18 cellular contexts compared by ENCODE assay signal in genomic region chr2:86613515-86613914, GRCh38. TPM values are rescaled to one million over a fixed set of nuclear protein-coding genes. Genes with fewer than 3 reads are reported as not detected.
DNase-seq lines count a peak whose midpoint lies in the region; ATAC-seq, FAIRE-seq and TF ChIP-seq lines count a peak whose summit lies in the region.
"Had no signal": no experiment of that assay in that cellular context is flagged by ENCODE, and none has a peak within 500 bp of the region (broad histone marks: within the 10 kb centered on the region; RNA-seq: fewer than 3 reads in every experiment).

No MANE protein-coding gene starts in this region.

- H2AFZ ChIP-seq in HepG2 (ENCODE audit: low read length), result no peak overlapping the region

- H3K4me3 Mint-ChIP-seq in activated T-cell treated with anti-CD3 and anti-CD28 coated beads, Interleukin-2, amount 50 U/mL, for 72 hours, result no peak overlapping the region
- H3K4me3 Mint-ChIP-seq in activated T-helper 1 cell treated with anti-CD3 and anti-CD28 coated beads, Interleukin-12 subunit alpha, Interleukin-12 subunit beta, Interleukin-2, Interleukin-4 antibody, amounts not matched to agents 30 ng/mL and 10 ng/mL and 1 ng/mL, durations not matched to agents 14 hours and 24 hours and 36 hours, result no peak overlapping the region
- H3K4me3 Mint-ChIP-seq: CD8-positive, alpha-beta memory T cell; H9 had no signal

- H3K79me2 ChIP-seq in HepG2 (ENCODE audit: insufficient read depth, low read length), result peaks cover 21% of the 10 kb centered on the region

- TF ChIP-seq CTCF in HepG2 (CRISPR knock-in tag; IDR thresholded peaks at IDR 0.05), result no peak
- TF ChIP-seq CTCF in right lobe of liver (IDR thresholded peaks at IDR 0.05), result no peak

- H3K27ac ChIP-seq in HepG2 (ENCODE audit: extremely low read length, insufficient read depth, low read length), result no peak overlapping the region
- H3K27ac ChIP-seq in right lobe of liver, result no peak overlapping the region
- H3K27ac ChIP-seq: A549, C4-2B had no signal

- H3K9ac ChIP-seq in HepG2 (ENCODE audit: insufficient read depth, low read depth, low read length), result no peak overlapping the region

- no peaks in the 10 kb centered on the region for H3K27me3 Mint-ChIP-seq in activated T-cell treated with anti-CD3 and anti-CD28 coated beads, Interleukin-2, amount 50 U/mL, for 72 hours (ENCODE audit: low read depth)
- H3K27me3 Mint-ChIP-seq in activated T-helper 1 cell treated with anti-CD3 and anti-CD28 coated beads, Interleukin-12 subunit alpha, Interleukin-12 subunit beta, Interleukin-2, Interleukin-4 antibody, amounts not matched to agents 30 ng/mL and 10 ng/mL and 1 ng/mL, durations not matched to agents 14 hours and 24 hours and 36 hours (ENCODE audit: insufficient read depth), result no peaks in the 10 kb centered on the region
- H3K27me3 Mint-ChIP-seq: CD8-positive, alpha-beta memory T cell had no signal

- H3K4me2 ChIP-seq in HepG2 (ENCODE audit: low read depth, low read length), result no peak overlapping the region
- H3K4me2 ChIP-seq: A549 had no signal

- intact Hi-C loops in HepG2 (cut with micrococcal nuclease; ENCODE audit: unreplicated experiment), result no loop called here
- intact Hi-C loops in right lobe of liver (cut with DNase I), result no loop called here
- intact Hi-C loops in activated T-helper 1 cell treated with anti-CD3 and anti-CD28 coated beads, Interleukin-12 subunit alpha, Interleukin-12 subunit beta, Interleukin-2, Interleukin-4 antibody, amounts not matched to agents 30 ng/mL and 10 ng/mL and 1 ng/mL, durations not matched to agents 14 hours and 24 hours and 36 hours (cut with micrococcal nuclease), result no loop called here

- TF ChIP-seq POLR2A in HepG2 (IDR thresholded peaks at IDR 0.05; ENCODE audit: insufficient read depth in 1 of 2, low read depth in 2 of 2, low read length in 2 of 2), result no peak
- no peak for TF ChIP-seq POLR2A in right lobe of liver (IDR thresholded peaks at IDR 0.05)

- no peak for FAIRE-seq in HepG2 (lab: Jason Lieb, UNC)
- FAIRE-seq in RCC 7860 (lab: Jason Lieb, UNC), result no peak
- FAIRE-seq: A549, GM12892, GM19239 had no signal

- H3K4me1 ChIP-seq in HepG2 (ENCODE audit: insufficient read depth, low read length) (peaks cover 25% of the 10 kb centered on the region), right lobe of liver (peaks cover 0 to 25% (median 9%) of the 10 kb centered on the region in 4 donors)
- H3K4me1 ChIP-seq: BE2C had no signal

- no peak for TF ChIP-seq RAD21 in HepG2 (CRISPR knock-in tag; IDR thresholded peaks at IDR 0.05)

- H3K27me3 ChIP-seq in HepG2 (ENCODE audit: control insufficient read depth in 1 of 2, insufficient read depth in 2 of 2, low read length in 2 of 2) (no peaks in the 10 kb centered on the region), right lobe of liver (no peaks in the 10 kb centered on the region)
- H3K27me3 ChIP-seq: BE2C had no signal

- H3K4me3 ChIP-seq in HepG2 (replicated peaks in 1 of 3; ENCODE audit: insufficient read depth in 1 of 3, low read depth in 2 of 3, low read length in 3 of 3) (no peak overlapping the region), right lobe of liver (no peak overlapping the region)
- H3K4me3 ChIP-seq: A549 had no signal

- H3K36me3 ChIP-seq in HepG2 (replicated peaks in 1 of 2; ENCODE audit: control insufficient read depth in 1 of 2, insufficient read depth in 2 of 2, low read length in 2 of 2), result peaks cover 17 to 75% of the 10 kb centered on the region in 2 experiments
- peaks cover 0 to 53% (median 8%) of the 10 kb centered on the region in 4 donors for H3K36me3 ChIP-seq in right lobe of liver
- H3K36me3 ChIP-seq: BE2C had no signal

- peaks cover 17% of the 10 kb centered on the region for H3K4me1 Mint-ChIP-seq in activated T-cell treated with anti-CD3 and anti-CD28 coated beads, Interleukin-2, amount 50 U/mL, for 72 hours (ENCODE audit: low read depth)
- peaks cover 26% of the 10 kb centered on the region for H3K4me1 Mint-ChIP-seq in activated T-helper 1 cell treated with anti-CD3 and anti-CD28 coated beads, Interleukin-12 subunit alpha, Interleukin-12 subunit beta, Interleukin-2, Interleukin-4 antibody, amounts not matched to agents 30 ng/mL and 10 ng/mL and 1 ng/mL, durations not matched to agents 14 hours and 24 hours and 36 hours (ENCODE audit: low read depth)
- H3K4me1 Mint-ChIP-seq: H9 had no signal

- no TSS peak for BruUV-seq in HepG2 (replicated peaks; lab: Mats Ljungman, UMichigan)

- CTCF ChIA-PET in HepG2 (lab: Yijun Ruan, JAX; ENCODE audit: low intra/inter-chr PET ratio, low total read pairs), result no interaction called here

- no peaks in the 10 kb centered on the region for H4K20me1 ChIP-seq in HepG2 (ENCODE audit: insufficient read depth, low read length)

- no peak for DNase-seq in activated T-cell treated with anti-CD3 and anti-CD28 coated beads, Interleukin-2, amount 50 U/mL, for 72 hours
- no peak for DNase-seq in activated T-cell treated with anti-CD3 and anti-CD28 coated beads, Interleukin-2, amount 50 U/mL, for 1 hour
- DNase-seq in HepG2 (ENCODE audit: low spot score) (no peak), right lobe of liver (no peak), RCC 7860 (ENCODE audit: low spot score) (no peak)
- no peak for DNase-seq in activated T-helper 1 cell treated with anti-CD3 and anti-CD28 coated beads, Interleukin-12 subunit alpha, Interleukin-12 subunit beta, Interleukin-2, Interleukin-4 antibody, amounts not matched to agents 30 ng/mL and 10 ng/mL and 1 ng/mL, durations not matched to agents 14 hours and 24 hours and 36 hours (ENCODE audit: low spot score)
- DNase-seq: BE2C; Caco-2; CD8-positive, alpha-beta memory T cell; DND-41; GDM1; GOT3; H9 had no signal

- WGBS in HepG2 (ENCODE audit: low lambda C conversion rate), result 97% methylated on average over 4 of the region's 4 CpGs
- WGBS in right lobe of liver (ENCODE audit: insufficient coverage, low coverage, low lambda C conversion rate, missing lambda C conversion rate), result 96% methylated on average over 4 of the region's 4 CpGs

- ATAC-seq in activated T-cell treated with anti-CD3 and anti-CD28 coated beads, Interleukin-2, amount 50 U/mL, for 72 hours (replicated peaks in 1 of 2), result peak; percentile 25 to 51
- ATAC-seq in HepG2 (no peak), right lobe of liver (no peak), HG02885 (IDR thresholded peaks at IDR 0.05; ENCODE audit: poor library complexity, unreplicated experiment) (no peak)
- ATAC-seq: A549 had no signal

- no peak overlapping the region for H3K27ac Mint-ChIP-seq in activated T-cell treated with anti-CD3 and anti-CD28 coated beads, Interleukin-2, amount 50 U/mL, for 72 hours
- peak overlapping the region; percentile 1 for H3K27ac Mint-ChIP-seq in activated T-helper 1 cell treated with anti-CD3 and anti-CD28 coated beads, Interleukin-12 subunit alpha, Interleukin-12 subunit beta, Interleukin-2, Interleukin-4 antibody, amounts not matched to agents 30 ng/mL and 10 ng/mL and 1 ng/mL, durations not matched to agents 14 hours and 24 hours and 36 hours
- H3K27ac Mint-ChIP-seq: H9 had no signal

- H3K9me3 ChIP-seq in HepG2 (ENCODE audit: low read length), result no peaks in the 10 kb centered on the region
- no peaks in the 10 kb centered on the region for H3K9me3 ChIP-seq in right lobe of liver
- H3K9me3 ChIP-seq: A549, BE2C, Caco-2 had no signal

- H3K9me3 Mint-ChIP-seq in activated T-cell treated with anti-CD3 and anti-CD28 coated beads, Interleukin-2, amount 50 U/mL, for 72 hours, result no peaks in the 10 kb centered on the region
- H3K9me3 Mint-ChIP-seq in activated T-helper 1 cell treated with anti-CD3 and anti-CD28 coated beads, Interleukin-12 subunit alpha, Interleukin-12 subunit beta, Interleukin-2, Interleukin-4 antibody, amounts not matched to agents 30 ng/mL and 10 ng/mL and 1 ng/mL, durations not matched to agents 14 hours and 24 hours and 36 hours, result no peaks in the 10 kb centered on the region
- H3K9me3 Mint-ChIP-seq: CD8-positive, alpha-beta memory T cell; H9 had no signal

- no peak for TF ChIP-seq EP300 in HepG2 (IDR thresholded peaks at IDR 0.05; ENCODE audit: low read depth in 2 of 2, low read length in 2 of 2)
- TF ChIP-seq EP300 in HepG2 (CRISPR knock-in tag; IDR thresholded peaks at IDR 0.05; ENCODE audit: borderline replicate concordance), result no peak

- in situ Hi-C loops in HepG2 (cut with HindIII; ENCODE audit: extremely low pct_ligation_motif_present, low pct_unique_long_range_greater_than_20kb), result no loop called here

- peaks cover 16 to 28% of the 10 kb centered on the region in 2 donors for H3K36me3 Mint-ChIP-seq in activated T-cell treated with anti-CD3 and anti-CD28 coated beads, Interleukin-2, amount 50 U/mL, for 72 hours (ENCODE audit: insufficient read depth in 2 of 2)
- peaks cover 51% of the 10 kb centered on the region for H3K36me3 Mint-ChIP-seq in activated T-helper 1 cell treated with anti-CD3 and anti-CD28 coated beads, Interleukin-12 subunit alpha, Interleukin-12 subunit beta, Interleukin-2, Interleukin-4 antibody, amounts not matched to agents 30 ng/mL and 10 ng/mL and 1 ng/mL, durations not matched to agents 14 hours and 24 hours and 36 hours (ENCODE audit: low read depth)

- POLR2A ChIA-PET in HepG2 (lab: Yijun Ruan, JAX), result no interaction called here

RNA-seq across cellular contexts. Expression of gene RNF103, which starts 10.2 kb away (rescaled TPM):
- 10 to 100 TPM; 17.4 to 24.8 TPM for total RNA-seq in activated T-cell treated with anti-CD3 and anti-CD28 coated beads, Interleukin-2, amount 50 U/mL, for 72 hours
- total RNA-seq in HepG2 (2016; rRNA removed; fragmentation: Illumina TruSeq; extraction: Trizol), result 12.6 and 19.8 TPM in 2 replicates
- 1.5 and 1.9 TPM in 2 replicates for total RNA-seq in HepG2 (2016; cell fraction: cytosol; rRNA removed; fragmentation: Illumina TruSeq; extraction: Trizol; ENCODE audit: low read depth)
- 11.0 and 21.0 TPM in 2 replicates for total RNA-seq in HepG2 (2016; cell fraction: insoluble cytoplasmic fraction; rRNA removed; fragmentation: Illumina TruSeq; extraction: Trizol)
- total RNA-seq in HepG2 (2016; cell fraction: membrane; rRNA removed; fragmentation: Illumina TruSeq; extraction: Trizol), result 6.1 and 6.2 TPM in 2 replicates
- total RNA-seq in HepG2 (2016; cell fraction: nucleus; rRNA removed; fragmentation: Illumina TruSeq; extraction: Trizol), result 39.4 and 41.8 TPM in 2 replicates
- polyA plus RNA-seq in HepG2 (2011; rRNA removed), result 19.6 and 21.1 TPM in 2 replicates
- polyA plus RNA-seq in HepG2 (2011; cell fraction: cytosol; rRNA removed), result 8.2 and 16.0 TPM in 2 replicates
- polyA plus RNA-seq in HepG2 (2011; cell fraction: nucleus; rRNA removed), result 22.3 and 24.0 TPM in 2 replicates
- 38.7 and 39.1 TPM in 2 replicates for polyA plus RNA-seq in HepG2 (2012)
- 1.5 and 1.6 TPM in 2 replicates for polyA plus RNA-seq in HepG2 (2016; cell fraction: cytosol; fragmentation: Illumina TruSeq; extraction: Trizol; ENCODE audit: low read depth)
- polyA plus RNA-seq in HepG2 (2016; cell fraction: insoluble cytoplasmic fraction; fragmentation: Illumina TruSeq; extraction: Trizol; ENCODE audit: low read depth), result 11.7 and 15.5 TPM in 2 replicates
- polyA plus RNA-seq in HepG2 (2016; cell fraction: membrane; fragmentation: Illumina TruSeq; extraction: Trizol; ENCODE audit: low read depth), result 4.1 and 4.3 TPM in 2 replicates
- 43.3 and 45.1 TPM in 2 replicates for polyA plus RNA-seq in HepG2 (2016; cell fraction: nucleus; fragmentation: Illumina TruSeq; extraction: Trizol; ENCODE audit: insufficient read depth, low read depth)
- polyA minus RNA-seq in HepG2 (2011; rRNA and poly(A)+ RNA removed; ENCODE audit: low replicate concordance), result 5.0 and 18.9 TPM in 2 replicates
- polyA minus RNA-seq in HepG2 (2011; cell fraction: cytosol; rRNA and poly(A)+ RNA removed), result 22.4 and 27.3 TPM in 2 replicates
- polyA minus RNA-seq in HepG2 (2011; cell fraction: nucleus; rRNA and poly(A)+ RNA removed), result 136 and 137 TPM in 2 replicates
- total RNA-seq in right lobe of liver, result 10 to 100 TPM; 30.6 to 47.7 (median 39.7) TPM
- total RNA-seq in activated T-helper 1 cell treated with anti-CD3 and anti-CD28 coated beads, Interleukin-12 subunit alpha, Interleukin-12 subunit beta, Interleukin-2, Interleukin-4 antibody, amounts not matched to agents 30 ng/mL and 10 ng/mL and 1 ng/mL, durations not matched to agents 14 hours and 24 hours and 36 hours, result 13.6 and 14.3 TPM in 2 replicates

RNA-seq across cellular contexts. Expression of gene CHMP3, which starts 50.3 kb away (rescaled TPM):
- 10 to 100 TPM; 59.6 to 60.2 TPM for total RNA-seq in activated T-cell treated with anti-CD3 and anti-CD28 coated beads, Interleukin-2, amount 50 U/mL, for 72 hours
- 114 and 154 TPM in 2 replicates for total RNA-seq in HepG2 (2016; rRNA removed; fragmentation: Illumina TruSeq; extraction: Trizol)
- 71.2 and 80.6 TPM in 2 replicates for total RNA-seq in HepG2 (2016; cell fraction: cytosol; rRNA removed; fragmentation: Illumina TruSeq; extraction: Trizol; ENCODE audit: low read depth)
- total RNA-seq in HepG2 (2016; cell fraction: insoluble cytoplasmic fraction; rRNA removed; fragmentation: Illumina TruSeq; extraction: Trizol), result 108 and 156 TPM in 2 replicates
- 138 and 146 TPM in 2 replicates for total RNA-seq in HepG2 (2016; cell fraction: membrane; rRNA removed; fragmentation: Illumina TruSeq; extraction: Trizol)
- 48.2 and 51.8 TPM in 2 replicates for total RNA-seq in HepG2 (2016; cell fraction: nucleus; rRNA removed; fragmentation: Illumina TruSeq; extraction: Trizol)
- 53.9 and 64.1 TPM in 2 replicates for polyA plus RNA-seq in HepG2 (2011; rRNA removed)
- 41.7 and 60.7 TPM in 2 replicates for polyA plus RNA-seq in HepG2 (2011; cell fraction: cytosol; rRNA removed)
- 13.1 and 19.6 TPM in 2 replicates for polyA plus RNA-seq in HepG2 (2011; cell fraction: nucleus; rRNA removed)
- 82.9 and 84.9 TPM in 2 replicates for polyA plus RNA-seq in HepG2 (2012)
- polyA plus RNA-seq in HepG2 (2016; cell fraction: cytosol; fragmentation: Illumina TruSeq; extraction: Trizol; ENCODE audit: low read depth), result 151 and 156 TPM in 2 replicates
- 190 and 193 TPM in 2 replicates for polyA plus RNA-seq in HepG2 (2016; cell fraction: insoluble cytoplasmic fraction; fragmentation: Illumina TruSeq; extraction: Trizol; ENCODE audit: low read depth)
- 182 and 183 TPM in 2 replicates for polyA plus RNA-seq in HepG2 (2016; cell fraction: membrane; fragmentation: Illumina TruSeq; extraction: Trizol; ENCODE audit: low read depth)
- polyA plus RNA-seq in HepG2 (2016; cell fraction: nucleus; fragmentation: Illumina TruSeq; extraction: Trizol; ENCODE audit: insufficient read depth, low read depth), result 65.8 and 79.0 TPM in 2 replicates
- polyA minus RNA-seq in HepG2 (2011; rRNA and poly(A)+ RNA removed; ENCODE audit: low replicate concordance), result 27.5 and 37.8 TPM in 2 replicates
- 26.5 and 29.3 TPM in 2 replicates for polyA minus RNA-seq in HepG2 (2011; cell fraction: cytosol; rRNA and poly(A)+ RNA removed)
- polyA minus RNA-seq in HepG2 (2011; cell fraction: nucleus; rRNA and poly(A)+ RNA removed), result 32.2 and 43.8 TPM in 2 replicates
- 10 to 100 TPM; 16.2 to 29.3 (median 24.4) TPM for total RNA-seq in right lobe of liver
- 27.7 and 27.9 TPM in 2 replicates for total RNA-seq in activated T-helper 1 cell treated with anti-CD3 and anti-CD28 coated beads, Interleukin-12 subunit alpha, Interleukin-12 subunit beta, Interleukin-2, Interleukin-4 antibody, amounts not matched to agents 30 ng/mL and 10 ng/mL and 1 ng/mL, durations not matched to agents 14 hours and 24 hours and 36 hours

Comparison
In these comparisons a context has a peak if more than half of its experiments do, and no peak if none do; other contexts are left out.
1. ATAC-seq: peak in activated T-cell treated with anti-CD3 and anti-CD28 coated beads, Interleukin-2, amount 50 U/mL, for 72 hours (2 of 2); none in HepG2 (single experiment), right lobe of liver (0 of 4) and HG02885 (single experiment).